ENCODE assay signal across 17 cellular contexts in genomic region chr7:144024213-144024612, GRCh38. TPM values are rescaled to one million over a fixed set of nuclear protein-coding genes. Genes with fewer than 3 reads are reported as not detected.
DNase-seq lines count a peak whose midpoint lies in the region; ATAC-seq and TF ChIP-seq lines count a peak whose summit lies in the region.
"Had no signal": no experiment of that assay in that cellular context is flagged by ENCODE, and none has a peak within 500 bp of the region (broad histone marks: within the 10 kb centered on the region; RNA-seq: fewer than 3 reads in every experiment).

No MANE protein-coding gene starts in this region.

- H3K4me3 ChIP-seq in mesenchymal stem cell (ENCODE audit: insufficient read depth in 1 of 2, low read depth in 1 of 2, low read length in 2 of 2), result no peak overlapping the region

- no peak overlapping the region for H3K27ac ChIP-seq in mesenchymal stem cell (ENCODE audit: low read length, poor library complexity, severe bottlenecking)

- H2AFZ ChIP-seq in mesenchymal stem cell (ENCODE audit: low read depth, low read length), result no peak overlapping the region

- H3K36me3 ChIP-seq in mesenchymal stem cell (ENCODE audit: control insufficient read depth in 1 of 2, insufficient read depth in 2 of 2, low read depth in 1 of 2, low read length in 2 of 2), result no peaks in the 10 kb centered on the region

- no peaks in the 10 kb centered on the region for H3K4me1 Mint-ChIP-seq in natural killer cell treated with Interleukin-12 subunit alpha and Interleukin-12 subunit beta and Interleukin-15 and Interleukin-18, amount 100 ng/mL, for 72 hours (ENCODE audit: low read depth in 2 of 2)
- H3K4me1 Mint-ChIP-seq in natural killer cell, result no peaks in the 10 kb centered on the region

- TF ChIP-seq CTCF in natural killer cell (IDR thresholded peaks at IDR 0.05), result no peak

- no peak overlapping the region for H3K9ac ChIP-seq in mesenchymal stem cell (ENCODE audit: low read length)

- no peak overlapping the region for H2BK12ac ChIP-seq in mesenchymal stem cell (ENCODE audit: low read length in 2 of 2)

- no peak overlapping the region for H2BK120ac ChIP-seq in mesenchymal stem cell (ENCODE audit: low read depth, low read length)

- H3K18ac ChIP-seq in mesenchymal stem cell (ENCODE audit: low read depth in 1 of 2, low read length in 2 of 2), result no peak overlapping the region

- H3K14ac ChIP-seq in mesenchymal stem cell (ENCODE audit: low read length in 2 of 2), result no peak overlapping the region

- no peak overlapping the region for H3K23ac ChIP-seq in mesenchymal stem cell (ENCODE audit: low read length in 2 of 2)

- no peak overlapping the region for H2BK5ac ChIP-seq in mesenchymal stem cell (ENCODE audit: low read depth, low read length, poor library complexity, severe bottlenecking)

- H3K4me2 ChIP-seq in mesenchymal stem cell (ENCODE audit: low read length, poor library complexity, severe bottlenecking), result no peak overlapping the region

- H2BK15ac ChIP-seq in mesenchymal stem cell (ENCODE audit: low read depth, poor library complexity, severe bottlenecking), result no peak overlapping the region

- WGBS in mesenchymal stem cell, result 84% methylated on average over 3 of the region's 3 CpGs

- H3K4me3 Mint-ChIP-seq in natural killer cell treated with Interleukin-12 subunit alpha and Interleukin-12 subunit beta and Interleukin-15 and Interleukin-18, amount 100 ng/mL, for 72 hours, result no peak overlapping the region
- no peak overlapping the region for H3K4me3 Mint-ChIP-seq in natural killer cell
- H3K4me3 Mint-ChIP-seq: CD4-positive, alpha-beta T cell; H9 had no signal

- H3K4ac ChIP-seq in mesenchymal stem cell (ENCODE audit: low read depth in 1 of 2, low read length in 2 of 2), result peak overlapping the region in 1 of 2 experiments; percentile 24

- intact Hi-C loops in natural killer cell (cut with micrococcal nuclease), result no loop called here

- DNase-seq in natural killer cell treated with Interleukin-12 subunit alpha and Interleukin-12 subunit beta and Interleukin-15 and Interleukin-18, amount 100 ng/mL, for 72 hours (ENCODE audit: low spot score), result no peak
- no peak for DNase-seq in natural killer cell
- DNase-seq in RPMI8226, result peak; percentile 8
- no peak for DNase-seq in mesenchymal stem cell
- no peak for DNase-seq in SK-N-DZ (ENCODE audit: low spot score)
- no peak for DNase-seq in left lobe of liver (ENCODE audit: low spot score)
- DNase-seq in OCI-M1 (lab: John Stamatoyannopoulos, UW), result no peak
- DNase-seq: ACHN; C1 segment of cervical spinal cord; Calu3; CD4-positive, alpha-beta T cell; DMS 273 treated with DMSO at 0.1 percent for 48 hours; GOT3; H9 had no signal

- H3K27me3 Mint-ChIP-seq in natural killer cell treated with Interleukin-12 subunit alpha and Interleukin-12 subunit beta and Interleukin-15 and Interleukin-18, amount 100 ng/mL, for 72 hours, result peaks cover 5 to 23% of the 10 kb centered on the region in 2 donors
- peaks cover 3 to 9% of the 10 kb centered on the region in 2 donors for H3K27me3 Mint-ChIP-seq in natural killer cell (ENCODE audit: low read depth in 2 of 2)
- H3K27me3 Mint-ChIP-seq: CD4-positive, alpha-beta T cell had no signal

- peak overlapping the region; percentile 24 for H4K8ac ChIP-seq in mesenchymal stem cell (ENCODE audit: low read length)

- H3K79me1 ChIP-seq in mesenchymal stem cell (replicated peaks; ENCODE audit: low read length, poor library complexity, severe bottlenecking), result no peaks in the 10 kb centered on the region

- no peaks in the 10 kb centered on the region for H3K36me3 Mint-ChIP-seq in natural killer cell treated with Interleukin-12 subunit alpha and Interleukin-12 subunit beta and Interleukin-15 and Interleukin-18, amount 100 ng/mL, for 72 hours
- H3K36me3 Mint-ChIP-seq in natural killer cell, result no peaks in the 10 kb centered on the region

- H4K91ac ChIP-seq in mesenchymal stem cell (ENCODE audit: low read length), result peak overlapping the region; percentile 66

- no peaks in the 10 kb centered on the region for H3K4me1 ChIP-seq in mesenchymal stem cell (ENCODE audit: control insufficient read depth, insufficient read depth, low read depth, low read length)

- no peaks in the 10 kb centered on the region for H3K9me3 Mint-ChIP-seq in natural killer cell treated with Interleukin-12 subunit alpha and Interleukin-12 subunit beta and Interleukin-15 and Interleukin-18, amount 100 ng/mL, for 72 hours
- no peaks in the 10 kb centered on the region for H3K9me3 Mint-ChIP-seq in natural killer cell
- H3K9me3 Mint-ChIP-seq: CD4-positive, alpha-beta T cell; H9 had no signal

- no peaks in the 10 kb centered on the region for H3K27me3 ChIP-seq in mesenchymal stem cell (ENCODE audit: control insufficient read depth in 1 of 2, insufficient read depth in 1 of 2, low read length in 2 of 2)

- H3K9me3 ChIP-seq in mesenchymal stem cell (ENCODE audit: control insufficient read depth, low read length), result no peaks in the 10 kb centered on the region

- H2AK5ac ChIP-seq in mesenchymal stem cell (ENCODE audit: low read length, severe bottlenecking), result no peak overlapping the region

- no peak overlapping the region for H3K27ac Mint-ChIP-seq in natural killer cell treated with Interleukin-12 subunit alpha and Interleukin-12 subunit beta and Interleukin-15 and Interleukin-18, amount 100 ng/mL, for 72 hours
- no peak overlapping the region for H3K27ac Mint-ChIP-seq in natural killer cell
- H3K27ac Mint-ChIP-seq: CD4-positive, alpha-beta T cell; H9 had no signal

- ATAC-seq in natural killer cell treated with Interleukin-12 subunit alpha and Interleukin-12 subunit beta and Interleukin-15 and Interleukin-18, amount 100 ng/mL, for 72 hours, result peak; percentile 31 to 43
- ATAC-seq in natural killer cell, result no peak
- ATAC-seq in left lobe of liver, result no peak

RNA-seq across cellular contexts. Expression of gene OR6B1, which starts 24.1 kb away (rescaled TPM):
- not detected for total RNA-seq in natural killer cell treated with Interleukin-12 subunit alpha and Interleukin-12 subunit beta and Interleukin-15 and Interleukin-18, amount 100 ng/mL, for 72 hours
- not detected for total RNA-seq in natural killer cell
- not detected for polyA plus RNA-seq in mesenchymal stem cell (2013, experiment 1 of 2)
- polyA plus RNA-seq in mesenchymal stem cell (2013, experiment 2 of 2), result not detected
- not detected in 2 replicates for polyA plus RNA-seq in SK-N-DZ (2014; cell fraction: cytosol; rRNA removed)
- not detected in 2 replicates for polyA plus RNA-seq in SK-N-DZ (2014; cell fraction: nucleus; rRNA removed)
- not detected for total RNA-seq in left lobe of liver
- total RNA-seq: A172; Calu3; CD4-positive, alpha-beta T cell; Daoy; H9; HT1080 had no signal

RNA-seq across cellular contexts. Expression of gene OR2A5, which starts 24.5 kb away (rescaled TPM):
- not detected for total RNA-seq in natural killer cell treated with Interleukin-12 subunit alpha and Interleukin-12 subunit beta and Interleukin-15 and Interleukin-18, amount 100 ng/mL, for 72 hours
- not detected for total RNA-seq in natural killer cell
- not detected for polyA plus RNA-seq in mesenchymal stem cell (2013, experiment 1 of 2)
- polyA plus RNA-seq in mesenchymal stem cell (2013, experiment 2 of 2), result not detected
- not detected in 2 replicates for polyA plus RNA-seq in SK-N-DZ (2014; cell fraction: cytosol; rRNA removed)
- not detected in 2 replicates for polyA plus RNA-seq in SK-N-DZ (2014; cell fraction: nucleus; rRNA removed)
- total RNA-seq in left lobe of liver, result not detected
- total RNA-seq: A172; Calu3; CD4-positive, alpha-beta T cell; Daoy; H9; HT1080 had no signal

RNA-seq across cellular contexts. Expression of gene OR2A25, which starts 45.4 kb away (rescaled TPM):
- total RNA-seq in natural killer cell treated with Interleukin-12 subunit alpha and Interleukin-12 subunit beta and Interleukin-15 and Interleukin-18, amount 100 ng/mL, for 72 hours, result not detected
- total RNA-seq in natural killer cell (not detected), left lobe of liver (not detected)
- polyA plus RNA-seq in mesenchymal stem cell (2013, experiment 1 of 2), result not detected
- polyA plus RNA-seq in mesenchymal stem cell (2013, experiment 2 of 2), result not detected
- polyA plus RNA-seq in SK-N-DZ (2014; cell fraction: cytosol; rRNA removed), result not detected in 2 replicates
- not detected in 2 replicates for polyA plus RNA-seq in SK-N-DZ (2014; cell fraction: nucleus; rRNA removed)
- total RNA-seq: A172; Calu3; CD4-positive, alpha-beta T cell; Daoy; HT1080 had no signal

Comparison
In these comparisons a context has a peak if more than half of its experiments do, and no peak if none do; other contexts are left out.
1. ATAC-seq: peak in natural killer cell treated with Interleukin-12 subunit alpha and Interleukin-12 subunit beta and Interleukin-15 and Interleukin-18, amount 100 ng/mL, for 72 hours (2 of 2); none in natural killer cell (0 of 3) and left lobe of liver (single experiment).